10 cellular contexts compared by ENCODE assay signal in genomic region chr2:54497738-54498680, GRCh38. TPM values are rescaled to one million over a fixed set of nuclear protein-coding genes. Genes with fewer than 3 reads are reported as not detected.
A peak's percentile ranks its signal among the peaks of the same experiment; 100 is the strongest.
DNase-seq lines count a peak whose midpoint lies in the region; ATAC-seq, FAIRE-seq and TF ChIP-seq lines count a peak whose summit lies in the region.
"Had no signal": no experiment of that assay in that cellular context is flagged by ENCODE, and none has a peak within 500 bp of the region (broad histone marks: within the 10 kb centered on the region; RNA-seq: fewer than 3 reads in every experiment).

No MANE protein-coding gene starts in this region.

- H3K9me1 ChIP-seq in IMR-90 (ENCODE audit: insufficient read depth, low read length), result peaks cover 11% of the 10 kb centered on the region
- no peaks in the 10 kb centered on the region for H3K9me1 ChIP-seq in K562 (ENCODE audit: control insufficient read depth, insufficient read depth, low read length)

- H2BK15ac ChIP-seq in IMR-90 (ENCODE audit: low read depth, low read length), result no peak overlapping the region

- DNase-seq in AG08395 (ENCODE audit: low spot score) (peak; percentile 53), IMR-90 (peak; percentile 23), K562 (ENCODE audit: extremely low read depth in 1 of 4, low spot score in 3 of 4) (peak; percentile 21 to 49 (median 27)), left lobe of liver (ENCODE audit: low spot score) (no peak), GOT3 (lab: John Stamatoyannopoulos, UW) (no peak)
- DNase-seq in activated CD8-positive, alpha-beta memory T cell treated with anti-CD3 and anti-CD28 coated beads for 24 hours, result no peak
- DNase-seq: NCI-H1092 had no signal

- CTCF ChIA-PET in IMR-90 (lab: Yijun Ruan, JAX), result interaction anchor here (0.6 kb wide), 1 partner anchor 304 kb away, joined by 3 read pairs; no protein-coding TSS in a partner anchor
- CTCF ChIA-PET in K562 (lab: Yijun Ruan, JAX; ENCODE audit: low intra/inter-chr PET ratio), result no interaction called here

- no peak overlapping the region for H4K5ac ChIP-seq in IMR-90 (ENCODE audit: low read depth, low read length)

- H3K23ac ChIP-seq in IMR-90 (ENCODE audit: low read depth, low read length), result no peak overlapping the region

- H3K9me3 ChIP-seq in IMR-90 (ENCODE audit: control insufficient read depth, insufficient read depth, low read length) (no peaks in the 10 kb centered on the region), K562 (replicated peaks; ENCODE audit: control insufficient read depth, insufficient read depth, low read depth, low read length) (no peaks in the 10 kb centered on the region)

- BruUV-seq in IMR-90 (replicated peaks; lab: Mats Ljungman, UMichigan) (no TSS peak), K562 (replicated peaks; lab: Mats Ljungman, UMichigan) (no TSS peak)

- POLR2A ChIA-PET in IMR-90 (lab: Charles Lee; ENCODE audit: unreplicated experiment) (no interaction called here), K562 (lab: Yijun Ruan, JAX) (interaction anchor here (1.2 kb wide), 1 partner anchor 17 kb away, joined by 3 read pairs; no protein-coding TSS in a partner anchor)

- intact Hi-C loops in IMR-90 (cut with micrococcal nuclease), result no loop called here
- intact Hi-C loops in K562 (cut with micrococcal nuclease), result no loop called here

- H2BK20ac ChIP-seq in IMR-90 (ENCODE audit: low read depth, low read length), result no peak overlapping the region

- TF ChIP-seq RAD21 in IMR-90 (IDR thresholded peaks at IDR 0.05; ENCODE audit: low read length), result no peak
- TF ChIP-seq RAD21 in K562 (CRISPR knock-in tag; conservative IDR thresholded peaks at IDR 0.05 in 1 of 2, IDR thresholded peaks at IDR 0.05 in 1 of 2), result peak; percentile 40 to 53

- in situ Hi-C loops in IMR-90 (cut with MboI; ENCODE audit: low sequenced_read_pairs) (no loop called here), K562 (cut with MboI) (no loop called here)

- H3K79me2 ChIP-seq in K562 (ENCODE audit: control insufficient read depth, insufficient read depth, low read length), result no peaks in the 10 kb centered on the region

- no peak overlapping the region for H4K8ac ChIP-seq in IMR-90 (ENCODE audit: low read depth in 2 of 2, low read length in 2 of 2)

- no peak for ATAC-seq in IMR-90 (ENCODE audit: low read depth)
- ATAC-seq in K562, result peak; percentile 90
- ATAC-seq in left lobe of liver, result peak; percentile 97
- ATAC-seq in HG03139 (IDR thresholded peaks at IDR 0.05; ENCODE audit: unreplicated experiment), result no peak
- no peak for ATAC-seq in GM18502 (IDR thresholded peaks at IDR 0.05; ENCODE audit: poor library complexity, unreplicated experiment)

- H3K9ac ChIP-seq in IMR-90 (ENCODE audit: low read depth, low read length), result no peak overlapping the region
- H3K9ac ChIP-seq in K562 (ENCODE audit: insufficient read depth in 1 of 2, low read depth in 2 of 2, low read length in 2 of 2), result no peak overlapping the region

- H4K91ac ChIP-seq in IMR-90 (ENCODE audit: insufficient read depth, low read depth, low read length), result no peak overlapping the region

- no peak overlapping the region for H3K4me2 ChIP-seq in IMR-90 (ENCODE audit: low read depth, low read length)
- H3K4me2 ChIP-seq in K562 (ENCODE audit: insufficient read depth, low read length), result no peak overlapping the region

- H3K79me1 ChIP-seq in IMR-90 (ENCODE audit: low read depth in 1 of 2, low read length in 2 of 2), result peaks cover 54 to 84% of the 10 kb centered on the region in 2 experiments

- no peak for TF ChIP-seq CTCF in IMR-90 (conservative IDR thresholded peaks at IDR 0.05; ENCODE audit: low read depth, low read length)
- TF ChIP-seq CTCF in K562 (IDR thresholded peaks at IDR 0.05 in 2 of 3, conservative IDR thresholded peaks at IDR 0.05 in 1 of 3; ENCODE audit: insufficient read depth in 2 of 3, low read depth in 1 of 3, low read length in 3 of 3), result peak; percentile 34 to 46 (median 38); a peak in 4 of 6 replicates

- no peak for TF ChIP-seq POLR2A in IMR-90 (IDR thresholded peaks at IDR 0.05; ENCODE audit: low read depth, low read length)
- no peak for TF ChIP-seq POLR2A in K562 (conservative IDR thresholded peaks at IDR 0.05)

- no peak overlapping the region for H3K14ac ChIP-seq in IMR-90 (replicated peaks; ENCODE audit: low read depth, low read length)

- no peak overlapping the region for H2BK5ac ChIP-seq in IMR-90 (ENCODE audit: low read depth, low read length, poor library complexity, severe bottlenecking)

- TF ChIP-seq EP300 in K562 (IDR thresholded peaks at IDR 0.05; ENCODE audit: low read length), result no peak

- no peak overlapping the region for H2AK9ac ChIP-seq in IMR-90 (replicated peaks; ENCODE audit: low read depth, low read length, poor library complexity)

- peaks cover 60% of the 10 kb centered on the region for H4K20me1 ChIP-seq in IMR-90 (ENCODE audit: insufficient read depth, low read length)
- H4K20me1 ChIP-seq in K562 (replicated peaks; ENCODE audit: control insufficient read depth, insufficient read depth, low read length), result no peaks in the 10 kb centered on the region

- H3K4ac ChIP-seq in IMR-90 (ENCODE audit: low read depth, low read length), result no peak overlapping the region

- FAIRE-seq in K562 (lab: Jason Lieb, UNC), result peak; percentile 77

- H3K56ac ChIP-seq in IMR-90 (ENCODE audit: extremely low read depth, insufficient read depth, low read length), result no peak overlapping the region

- dilution Hi-C loops in IMR-90 (cut with HindIII; ENCODE audit: low sequenced_read_pairs, unreplicated experiment), result no loop called here

- H3K4me1 ChIP-seq in IMR-90 (ENCODE audit: control insufficient read depth, insufficient read depth, low read length) (peaks cover 5% of the 10 kb centered on the region; the same call in 1 of the 2 replicates), K562 (replicated peaks in 1 of 2; ENCODE audit: control insufficient read depth in 2 of 2, insufficient read depth in 2 of 2, low read length in 2 of 2) (no peaks in the 10 kb centered on the region)

- H3K36me3 ChIP-seq in IMR-90 (ENCODE audit: control insufficient read depth, insufficient read depth, low read length), result 0 out of 2 replicates have a peak, but pooled peaks cover 1% of the 10 kb centered on the region
- H3K36me3 ChIP-seq in K562 (ENCODE audit: control insufficient read depth, insufficient read depth, low read length), result no peaks in the 10 kb centered on the region

- no CpG with 5 or more reads among the region's 8 CpGs for WGBS in IMR-90 (ENCODE audit: extremely low coverage in 2 of 2, insufficient read length in 1 of 2), 2 experiments
- WGBS in K562 (ENCODE audit: insufficient coverage, low coverage, missing lambda C conversion rate), result 56% methylated on average over 8 of the region's 8 CpGs

- H2AFZ ChIP-seq in IMR-90 (replicated peaks; ENCODE audit: low read length, poor library complexity), result no peak overlapping the region
- H2AFZ ChIP-seq in K562 (ENCODE audit: low read depth, low read length), result peak overlapping the region; percentile 14; the same call in 1 of the 2 replicates

- H3K4me3 ChIP-seq in IMR-90 (ENCODE audit: insufficient read depth, low read depth, low read length) (no peak overlapping the region), K562 (no peak overlapping the region)
- H3K4me3 ChIP-seq: skin epidermis had no signal

- no peak overlapping the region for H2AK5ac ChIP-seq in IMR-90 (ENCODE audit: low read depth, low read length)

- H3K18ac ChIP-seq in IMR-90 (ENCODE audit: low read depth, low read length), result no peak overlapping the region

- H3K27me3 ChIP-seq in IMR-90 (ENCODE audit: control insufficient read depth, insufficient read depth, low read length), result no peaks in the 10 kb centered on the region
- peaks cover 2 to 4% of the 10 kb centered on the region in 2 experiments; a peak in 1 of 5 replicates for H3K27me3 ChIP-seq in K562 (ENCODE audit: control insufficient read depth in 2 of 2, insufficient read depth in 2 of 2, low read length in 2 of 2)

- H3K27ac ChIP-seq in IMR-90 (ENCODE audit: insufficient read depth, low read length) (no peak overlapping the region), K562 (ENCODE audit: extremely low read depth, low read depth, low read length) (no peak overlapping the region)

- H2BK120ac ChIP-seq in IMR-90 (ENCODE audit: low read depth, low read length), result no peak overlapping the region

TF ChIP-seq in IMR-90, 13 proteins besides CTCF, POLR2A, EP300 and RAD21:
- TF ChIP-seq RFX5 (IDR thresholded peaks at IDR 0.05; ENCODE audit: low read depth, low read length) (no peak), SMC3 (IDR thresholded peaks at IDR 0.05; ENCODE audit: low read depth, low read length) (0 out of 2 replicates have a peak, but pooled peaks have one; percentile 21)

TF ChIP-seq in K562, 482 proteins besides CTCF, POLR2A, EP300 and RAD21 (continues in another document):
- no peak for TF ChIP-seq ZNF24 (IDR thresholded peaks at IDR 0.05)

RNA-seq across cellular contexts. Expression of gene SPTBN1, which starts 41.9 kb away (rescaled TPM):
- 230 and 241 TPM in 2 replicates for total RNA-seq in IMR-90 (2012; rRNA removed)
- 46.0 and 49.1 TPM in 2 replicates for polyA plus RNA-seq in IMR-90 (2012; rRNA removed)
- polyA plus RNA-seq in IMR-90 (2012; cell fraction: cytosol; rRNA removed), result 12.4 and 14.0 TPM in 2 replicates
- 94.7 and 199 TPM in 2 replicates for polyA plus RNA-seq in IMR-90 (2012; cell fraction: nucleus; rRNA removed; ENCODE audit: low replicate concordance)
- 34.6 and 62.2 TPM in 2 replicates for total RNA-seq in K562 (2011; cell fraction: chromatin; rRNA removed; ENCODE audit: low replicate concordance)
- total RNA-seq in K562 (2011; cell fraction: nucleolus; rRNA removed), result 19.0 and 22.5 TPM in 2 replicates
- 39.6 and 60.9 TPM in 2 replicates for total RNA-seq in K562 (2011; cell fraction: nucleoplasm; rRNA removed)
- 44.7 and 50.1 TPM in 2 replicates for total RNA-seq in K562 (2014; rRNA removed)
- 34.4 and 35.3 TPM in 2 replicates for total RNA-seq in K562 (2014; rRNA removed; fragmentation: Illumina TruSeq; extraction: Trizol)
- total RNA-seq in K562 (2015; rRNA removed; fragmentation: Illumina TruSeq; extraction: Trizol), result 53.1 and 53.7 TPM in 2 replicates
- total RNA-seq in K562 (2021), result 56.6 and 66.8 TPM in 2 replicates
- 10.0 and 12.3 TPM in 2 replicates for polyA plus RNA-seq in K562 (2011; rRNA removed)
- polyA plus RNA-seq in K562 (2011; cell fraction: cytosol; rRNA removed), result 4.5 and 5.6 TPM in 2 replicates
- polyA plus RNA-seq in K562 (2011; cell fraction: nucleus; rRNA removed), result 37.2 and 71.1 TPM in 2 replicates
- 38.4 and 48.5 TPM in 2 replicates for polyA plus RNA-seq in K562 (2012)
- polyA plus RNA-seq in K562 (2014; fragmentation: Illumina TruSeq; extraction: Trizol), result 30.3 and 31.4 TPM in 2 replicates
- 10 to 100 TPM in 1 of 2 experiments, 1 to 10 TPM in 1; 8.9 to 16.8 TPM for polyA plus RNA-seq in K562 (2014; fragmentation: Nextera tagmentation; extraction: Ambion mirVana)
- 22.5 and 25.2 TPM in 2 replicates for polyA plus RNA-seq in K562 (2014; rRNA removed)
- 28.4 and 38.6 TPM in 2 replicates for polyA minus RNA-seq in K562 (2011; rRNA and poly(A)+ RNA removed)
- polyA minus RNA-seq in K562 (2011; cell fraction: cytosol; rRNA and poly(A)+ RNA removed), result 19.4 and 23.3 TPM in 2 replicates
- 21.3 and 77.5 TPM in 2 replicates for polyA minus RNA-seq in K562 (2011; cell fraction: nucleus; rRNA and poly(A)+ RNA removed)
- 108 TPM for total RNA-seq in left lobe of liver

Comparison
In these comparisons a context has a peak if more than half of its experiments do, and no peak if none do; other contexts are left out.
1. DNase-seq: peak in AG08395 (single experiment), IMR-90 (single experiment) and K562 (4 of 4); none in left lobe of liver (single experiment), activated CD8-positive, alpha-beta memory T cell treated with anti-CD3 and anti-CD28 coated beads for 24 hours (single experiment) and GOT3 (single experiment).
2. ATAC-seq: peak in K562 (single experiment) and left lobe of liver (single experiment); none in IMR-90 (single experiment), HG03139 (single experiment) and GM18502 (single experiment).